Comparison of ENCODE assay signal across 16 cellular contexts in the genomic region with DNA sequence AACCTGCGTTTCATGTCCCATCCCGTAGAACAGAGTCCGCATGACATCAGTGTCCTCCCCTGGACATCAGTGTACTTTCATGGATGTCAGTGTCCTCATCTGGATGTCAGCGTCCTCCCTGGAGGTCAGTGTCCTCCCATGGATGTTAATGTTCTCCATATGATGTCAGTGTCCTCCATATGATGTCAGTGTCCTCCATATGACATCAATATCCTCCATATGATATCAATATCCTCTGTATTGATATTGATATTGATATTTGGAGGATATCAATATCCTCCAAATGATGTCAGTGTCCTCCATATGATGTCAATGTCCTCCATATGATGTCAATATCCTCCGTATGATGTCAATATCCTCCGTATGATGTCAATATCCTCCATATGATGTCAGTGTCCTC.
DNase-seq lines count a peak whose midpoint lies in the region; ATAC-seq, FAIRE-seq and TF ChIP-seq lines count a peak whose summit lies in the region.
"Had no signal": no experiment of that assay in that cellular context is flagged by ENCODE, and none has a peak within 500 bp of the region (broad histone marks: within the 10 kb centered on the region; RNA-seq: fewer than 3 reads in every experiment).

No MANE protein-coding gene starts in this region.

- no peaks in the 10 kb centered on the region for H3K4me1 Mint-ChIP-seq in activated T-cell treated with anti-CD3 and anti-CD28 coated beads, Interleukin-2, amount 50 U/mL, for 24 hours (ENCODE audit: low read depth)
- H3K4me1 Mint-ChIP-seq in activated T-cell treated with anti-CD3 and anti-CD28 coated beads, Interleukin-2, amount 50 U/mL, for 4 hours (ENCODE audit: low read depth), result no peaks in the 10 kb centered on the region
- H3K4me1 Mint-ChIP-seq: CD14-positive monocyte had no signal

- H3K27me3 ChIP-seq in bronchial epithelial cell (ENCODE audit: control insufficient read depth, insufficient read depth, low read length) (no peaks in the 10 kb centered on the region), keratinocyte (ENCODE audit: control insufficient read depth, extremely low read depth, insufficient read depth, low read length) (no peaks in the 10 kb centered on the region)

- dilution Hi-C loops in keratinocyte (cut with MboI; ENCODE audit: extremely low pct_ligation_motif_present, low sequenced_read_pairs), result no loop called here

- H3K4me1 ChIP-seq in keratinocyte (ENCODE audit: control insufficient read depth, extremely low read depth, insufficient read depth, low read length), result no peaks in the 10 kb centered on the region
- H3K4me1 ChIP-seq: HAP-1 had no signal

- H3K4me2 ChIP-seq in keratinocyte (ENCODE audit: control insufficient read depth, extremely low read depth, insufficient read depth, low read depth, low read length), result no peak overlapping the region
- H3K4me2 ChIP-seq: SK-N-SH had no signal

- H3K4me3 ChIP-seq in bronchial epithelial cell (ENCODE audit: low read depth, low read length), result no peak overlapping the region
- H3K4me3 ChIP-seq in keratinocyte (ENCODE audit: control insufficient read depth in 2 of 3, extremely low read depth in 1 of 3, insufficient read depth in 2 of 3, low read depth in 1 of 3, low read length in 3 of 3), result no peak overlapping the region
- H3K4me3 ChIP-seq: HAP-1 had no signal

- H4K20me1 ChIP-seq in keratinocyte (ENCODE audit: control insufficient read depth, extremely low read depth, insufficient read depth, low read length), result no peaks in the 10 kb centered on the region

- H3K9me1 ChIP-seq in keratinocyte (ENCODE audit: control insufficient read depth, extremely low read depth, insufficient read depth, low read length), result no peaks in the 10 kb centered on the region

- H3K9ac ChIP-seq in keratinocyte (ENCODE audit: control insufficient read depth, extremely low read depth, insufficient read depth, low read length), result no peak overlapping the region
- H3K9ac ChIP-seq: SK-N-SH had no signal

- no peaks in the 10 kb centered on the region for H3K36me3 Mint-ChIP-seq in activated T-cell treated with anti-CD3 and anti-CD28 coated beads, Interleukin-2, amount 50 U/mL, for 24 hours (ENCODE audit: low read depth)
- no peaks in the 10 kb centered on the region for H3K36me3 Mint-ChIP-seq in activated T-cell treated with anti-CD3 and anti-CD28 coated beads, Interleukin-2, amount 50 U/mL, for 4 hours (ENCODE audit: insufficient read depth)
- H3K36me3 Mint-ChIP-seq: CD14-positive monocyte had no signal

- no peak overlapping the region for H3K27ac Mint-ChIP-seq in activated T-cell treated with anti-CD3 and anti-CD28 coated beads, Interleukin-2, amount 50 U/mL, for 24 hours
- H3K27ac Mint-ChIP-seq: CD14-positive monocyte had no signal

- H3K27ac ChIP-seq in keratinocyte (ENCODE audit: control insufficient read depth, insufficient read depth, low read length), result no peak overlapping the region

- no peaks in the 10 kb centered on the region for H3K79me2 ChIP-seq in keratinocyte (ENCODE audit: control insufficient read depth, insufficient read depth, low read length)

- no peak for ATAC-seq in activated T-cell treated with anti-CD3 and anti-CD28 coated beads, Interleukin-2, amount 50 U/mL, for 4 hours
- ATAC-seq: Right ventricle myocardium inferior had no signal

- H3K9me3 Mint-ChIP-seq in activated T-cell treated with anti-CD3 and anti-CD28 coated beads, Interleukin-2, amount 50 U/mL, for 24 hours, result peaks cover 14% of the 10 kb centered on the region
- H3K9me3 Mint-ChIP-seq in activated T-cell treated with anti-CD3 and anti-CD28 coated beads, Interleukin-2, amount 50 U/mL, for 4 hours, result peaks cover 7% of the 10 kb centered on the region

- DNase-seq in ELR (ENCODE audit: low read depth) (peak; percentile 2), NAMALWA (ENCODE audit: low spot score) (peak; percentile 33), bronchial epithelial cell (ENCODE audit: low read depth) (no peak), keratinocyte (ENCODE audit: low read depth, low spot score) (no peak), dermis blood vessel endothelial cell (no peak), NCI-H446 treated with DMSO at 0.1 percent for 48 hours (lab: John Stamatoyannopoulos, UW) (no peak)
- DNase-seq in activated T-cell treated with anti-CD3 and anti-CD28 coated beads, Interleukin-2, amount 50 U/mL, for 24 hours, result no peak
- DNase-seq in activated T-cell treated with anti-CD3 and anti-CD28 coated beads, Interleukin-2, amount 50 U/mL, for 4 hours, result no peak
- DNase-seq: Calu3, NCI-H1048, NCI-H1694, NCI-H345, SK-N-SH had no signal

- peaks cover 9% of the 10 kb centered on the region for H3K9me3 ChIP-seq in keratinocyte (ENCODE audit: control insufficient read depth, low read depth, low read length)
- H3K9me3 ChIP-seq: HAP-1, SK-N-SH had no signal

- H3K36me3 ChIP-seq in bronchial epithelial cell (ENCODE audit: control insufficient read depth, insufficient read depth, low read length) (no peaks in the 10 kb centered on the region), keratinocyte (ENCODE audit: control insufficient read depth in 2 of 2, extremely low read depth in 1 of 2, insufficient read depth in 2 of 2, low read length in 2 of 2) (no peaks in the 10 kb centered on the region)
- H3K36me3 ChIP-seq: HAP-1 had no signal

- FAIRE-seq in bronchial epithelial cell (lab: Jason Lieb, UNC), result peak; percentile 100
- peak; percentile 81 for FAIRE-seq in keratinocyte (lab: Jason Lieb, UNC)

- no peak overlapping the region for H2AFZ ChIP-seq in keratinocyte (ENCODE audit: control insufficient read depth, low read length)

- TF ChIP-seq CTCF in bronchial epithelial cell (IDR thresholded peaks at IDR 0.05; ENCODE audit: insufficient read depth, low read length, severe bottlenecking), result no peak
- TF ChIP-seq CTCF in keratinocyte (optimal IDR thresholded peaks at IDR 0.05 in 1 of 3, IDR thresholded peaks at IDR 0.05 in 1 of 3, conservative IDR thresholded peaks at IDR 0.05 in 1 of 3; ENCODE audit: extremely low read depth in 1 of 3, insufficient read depth in 2 of 3, low read length in 3 of 3), result no peak

- peaks cover 16% of the 10 kb centered on the region for H3K27me3 Mint-ChIP-seq in activated T-cell treated with anti-CD3 and anti-CD28 coated beads, Interleukin-2, amount 50 U/mL, for 24 hours
- peaks cover under 1% of the 10 kb centered on the region for H3K27me3 Mint-ChIP-seq in activated T-cell treated with anti-CD3 and anti-CD28 coated beads, Interleukin-2, amount 50 U/mL, for 4 hours (ENCODE audit: low read depth)

- no peak overlapping the region for H3K4me3 Mint-ChIP-seq in activated T-cell treated with anti-CD3 and anti-CD28 coated beads, Interleukin-2, amount 50 U/mL, for 24 hours
- H3K4me3 Mint-ChIP-seq in activated T-cell treated with anti-CD3 and anti-CD28 coated beads, Interleukin-2, amount 50 U/mL, for 4 hours, result no peak overlapping the region
- H3K4me3 Mint-ChIP-seq: CD14-positive monocyte had no signal

Comparison
In these comparisons a context has a peak if more than half of its experiments do, and no peak if none do; other contexts are left out.
1. DNase-seq: peak in ELR (single experiment) and NAMALWA (single experiment); none in bronchial epithelial cell (single experiment), keratinocyte (single experiment), dermis blood vessel endothelial cell (single experiment), activated T-cell treated with anti-CD3 and anti-CD28 coated beads, Interleukin-2, amount 50 U/mL, for 24 hours (single experiment), NCI-H446 treated with DMSO at 0.1 percent for 48 hours (single experiment) and activated T-cell treated with anti-CD3 and anti-CD28 coated beads, Interleukin-2, amount 50 U/mL, for 4 hours (single experiment).